In genomic region chr16:66979011-66979717, GRCh38 we compare ENCODE assay signal across 1 cellular context.
TF ChIP-seq lines count a peak whose summit lies in the region.

No MANE protein-coding gene starts in this region.

TF ChIP-seq in GM12878, 131 proteins besides CTCF, POLR2A, EP300 and RAD21:
- TF ChIP-seq NFIC (IDR thresholded peaks at IDR 0.05; ENCODE audit: low read depth, low read length) (no peak), STAT1 (conservative IDR thresholded peaks at IDR 0.05) (no peak), FOS (IDR thresholded peaks at IDR 0.05; ENCODE audit: borderline replicate concordance, extremely low read depth, insufficient read length) (no peak), MEF2B (IDR thresholded peaks at IDR 0.05; ENCODE audit: partially characterized antibody, poor library complexity, severe bottlenecking) (peak; percentile 12)
TF ChIP-seq in GM12878: peak in this region for 1.
